ENCODE assay signal across 8 cellular contexts in genomic region chr4:140012688-140013087, GRCh38.
DNase-seq lines count a peak whose midpoint lies in the region; ATAC-seq lines count a peak whose summit lies in the region.

No MANE protein-coding gene starts in this region.

- no peak overlapping the region for H3K4me3 ChIP-seq in skeletal muscle cell (ENCODE audit: low read depth, low read length)

- intact Hi-C loops in left cardiac atrium (cut with DNase I) (loop anchor here (5.0 to 10.0 kb wide), 2 partner anchors 240 to 312 kb away; no protein-coding TSS in a partner anchor), posterior vena cava (cut with DNase I) (no loop called here)

- ATAC-seq in left cardiac atrium: peak; percentile 90 to 92

- DNase-seq in NCI-H2171 treated with DMSO at 0.1 percent for 48 hours (lab: John Stamatoyannopoulos, UW): peak; percentile 39
- DNase-seq in NCI-H2171 (lab: John Stamatoyannopoulos, UW): no peak
- peak; percentile 84 for DNase-seq in M059J (ENCODE audit: low read depth)
- peak in 4 of 5 experiments; percentile 15 to 62 (median 23) for DNase-seq in T-helper 2 cell
- DNase-seq in amygdala (lab: John Stamatoyannopoulos, UW): peak in 35 of 56 donors; percentile 2 to 82 (median 22)
- peak; percentile 53 for DNase-seq in left cardiac atrium
- DNase-seq in skeletal muscle cell (ENCODE audit: low read depth): peak; percentile 46
- no peak for DNase-seq in posterior vena cava (ENCODE audit: low spot score)

Comparison
In these comparisons a context has a peak if more than half of its experiments do, and no peak if none do; other contexts are left out.
1. DNase-seq: peak in NCI-H2171 treated with DMSO at 0.1 percent for 48 hours (single experiment), M059J (single experiment), T-helper 2 cell (4 of 5), amygdala (35 of 56), left cardiac atrium (single experiment) and skeletal muscle cell (single experiment); none in NCI-H2171 (single experiment) and posterior vena cava (single experiment).
2. intact Hi-C loops: an anchor here in left cardiac atrium (5.0 to 10.0 kb wide); none called in posterior vena cava.